ENCODE assay signal across 8 cellular contexts in genomic region chr19:48614436-48615144, GRCh38. TPM values are rescaled to one million over a fixed set of nuclear protein-coding genes. Genes with fewer than 3 reads are reported as not detected.
DNase-seq lines count a peak whose midpoint lies in the region; ATAC-seq and TF ChIP-seq lines count a peak whose summit lies in the region.

Gene FAM83E (minus strand): TSS chr19:48615076. CDS start chr19:48613372, 1,704 bp downstream.

- H4K20me1 ChIP-seq in BLaER1: peaks cover 54% of the 10 kb centered on the region

- peaks cover 47% of the 10 kb centered on the region for H3K4me1 ChIP-seq in BLaER1
- peaks cover 0 to 20% of the 10 kb centered on the region in 2 donors for H3K4me1 ChIP-seq in lung (ENCODE audit: control insufficient read depth in 2 of 2, insufficient read depth in 2 of 2, low read length in 2 of 2)

- intact Hi-C loops in activated CD8-positive, alpha-beta T cell treated with anti-CD3 and anti-CD28 coated beads for 36 hours (cut with micrococcal nuclease): no loop called here

- H3K27ac ChIP-seq in BLaER1: peak within 1 kb of the TSS; percentile 26
- H3K27ac ChIP-seq in lung (ENCODE audit: low read depth in 1 of 2, low read length in 1 of 2): peak within 1 kb of the TSS in 1 of 2 donors; percentile 78

- ATAC-seq in activated CD8-positive, alpha-beta T cell treated with anti-CD3 and anti-CD28 coated beads for 36 hours: no peak
- peak; percentile 10 for ATAC-seq in lung (ENCODE audit: insufficient read depth, low FRiP score)
- ATAC-seq in HG03135 (IDR thresholded peaks at IDR 0.05; ENCODE audit: unreplicated experiment): no peak
- ATAC-seq in GM18868 (IDR thresholded peaks at IDR 0.05; ENCODE audit: unreplicated experiment): no peak

- H3K9me3 ChIP-seq in BLaER1 (no peaks in the 10 kb centered on the region), lung (ENCODE audit: control insufficient read depth in 2 of 2, insufficient read depth in 1 of 2, low read length in 1 of 2) (no peaks in the 10 kb centered on the region)

- peak within 1 kb of the TSS; percentile 96; the same call in 1 of the 2 replicates for H3K4me2 ChIP-seq in BLaER1

- H3K9ac ChIP-seq in BLaER1: peak within 1 kb of the TSS; percentile 97

- H3K36me3 Mint-ChIP-seq in activated CD8-positive, alpha-beta T cell treated with anti-CD3 and anti-CD28 coated beads for 36 hours (ENCODE audit: low read depth): peaks cover 43% of the 10 kb centered on the region

- H3K9me3 Mint-ChIP-seq in activated CD8-positive, alpha-beta T cell treated with anti-CD3 and anti-CD28 coated beads for 36 hours: no peaks in the 10 kb centered on the region

- TF ChIP-seq CTCF in activated CD8-positive, alpha-beta T cell treated with anti-CD3 and anti-CD28 coated beads for 36 hours (IDR thresholded peaks at IDR 0.05): no peak
- TF ChIP-seq CTCF in lung (IDR thresholded peaks at IDR 0.05; ENCODE audit: control extremely low read depth, extremely low read depth): no peak

- 54 to 69% methylated on average over 28 to 29 of the region's 29 CpGs for WGBS in lung, 2 donors

- H3K27me3 Mint-ChIP-seq in activated CD8-positive, alpha-beta T cell treated with anti-CD3 and anti-CD28 coated beads for 36 hours: no peaks in the 10 kb centered on the region

- H3K4me3 Mint-ChIP-seq in activated CD8-positive, alpha-beta T cell treated with anti-CD3 and anti-CD28 coated beads for 36 hours: peak within 1 kb of the TSS; percentile 93

- H3K4me1 Mint-ChIP-seq in activated CD8-positive, alpha-beta T cell treated with anti-CD3 and anti-CD28 coated beads for 36 hours (ENCODE audit: low read depth): peaks cover 13% of the 10 kb centered on the region

- H3K27me3 ChIP-seq in BLaER1 (no peaks in the 10 kb centered on the region), H7 (ENCODE audit: control insufficient read depth, insufficient read depth, low read length) (no peaks in the 10 kb centered on the region), lung (ENCODE audit: control insufficient read depth, insufficient read depth) (no peaks in the 10 kb centered on the region)

- H3K27ac Mint-ChIP-seq in activated CD8-positive, alpha-beta T cell treated with anti-CD3 and anti-CD28 coated beads for 36 hours: peak within 1 kb of the TSS; percentile 27

- H3K36me3 ChIP-seq in BLaER1: peaks cover 52% of the 10 kb centered on the region
- H3K36me3 ChIP-seq in H7 (replicated peaks; ENCODE audit: control insufficient read depth, insufficient read depth, low read length): peaks cover 31% of the 10 kb centered on the region
- peaks cover 13 to 26% of the 10 kb centered on the region in 2 donors for H3K36me3 ChIP-seq in lung (ENCODE audit: control insufficient read depth in 2 of 2, insufficient read depth in 2 of 2, low read length in 2 of 2)

- H3K4me3 ChIP-seq in BLaER1 (no peak within 1 kb of the TSS), H7 (ENCODE audit: insufficient read depth, low read depth, low read length) (peak within 1 kb of the TSS; percentile 14), lung (peak within 1 kb of the TSS; percentile 14)

- POLR2A ChIA-PET in activated CD8-positive, alpha-beta T cell treated with anti-CD3 and anti-CD28 coated beads for 36 hours (lab: Charles Lee): interaction anchor here (0.6 to 10.8 kb wide), 11 partner anchors 9 to 908 kb away, joined by 3 to 154 read pairs (median 3); partner anchors contain the start of gene DBP

- DNase-seq in H7 (peak; percentile 97), lung (ENCODE audit: low spot score) (peak; percentile 88), NOMO-1 (lab: John Stamatoyannopoulos, UW; ENCODE audit: unreplicated experiment in 2 of 2) (no peak), anterior cingulate cortex (lab: John Stamatoyannopoulos, UW) (no peak)
- DNase-seq in activated CD8-positive, alpha-beta T cell treated with anti-CD3 and anti-CD28 coated beads for 36 hours: peak; percentile 37

- CTCF ChIA-PET in activated CD8-positive, alpha-beta T cell treated with anti-CD3 and anti-CD28 coated beads for 36 hours (lab: Charles Lee): interaction anchor here (0.8 kb wide), 1 partner anchor 107 kb away, joined by 3 read pairs; no protein-coding TSS in a partner anchor

RNA-seq across cellular contexts. Expression of gene FAM83E, which starts in this region (rescaled TPM):
- total RNA-seq in H7 (2014; rRNA removed; shearing (Covaris generic)): 3.8 and 4.0 TPM in 2 replicates
- total RNA-seq in activated CD8-positive, alpha-beta T cell treated with anti-CD3 and anti-CD28 coated beads for 36 hours: 1 to 10 TPM; 3.8 to 4.7 TPM
- total RNA-seq in lung: 10 to 100 TPM; 22.2 to 41.1 TPM
- 10 to 100 TPM; 32.3 to 43.8 TPM for polyA plus RNA-seq in lung

Comparison
In these comparisons a context has a peak if more than half of its experiments do, and no peak if none do; other contexts are left out.
1. DNase-seq: peak in H7 (single experiment), activated CD8-positive, alpha-beta T cell treated with anti-CD3 and anti-CD28 coated beads for 36 hours (single experiment) and lung (single experiment); none in NOMO-1 (0 of 2) and anterior cingulate cortex (0 of 58).